ENCODE assay signal across 10 cellular contexts in genomic region chr3:2097641-2098191, GRCh38. TPM values are rescaled to one million over a fixed set of nuclear protein-coding genes. Genes with fewer than 3 reads are reported as not detected.
DNase-seq lines count a peak whose midpoint lies in the region; ATAC-seq and TF ChIP-seq lines count a peak whose summit lies in the region.
"Had no signal": no experiment of that assay in that cellular context is flagged by ENCODE, and none has a peak within 500 bp of the region (broad histone marks: within the 10 kb centered on the region; RNA-seq: fewer than 3 reads in every experiment).

No MANE protein-coding gene starts in this region.

- peak overlapping the region; percentile 37 for H3K27ac ChIP-seq in parathyroid adenoma

- intact Hi-C loops in Caco-2 (cut with micrococcal nuclease; ENCODE audit: unreplicated experiment): loop anchor here (1.0 kb wide), 1 partner anchor 36 kb away; no protein-coding TSS in a partner anchor

- peak overlapping the region; percentile 17 for H3K27ac Mint-ChIP-seq in Caco-2 (ENCODE audit: unreplicated experiment)
- peak overlapping the region; percentile 55 for H3K27ac Mint-ChIP-seq in glutamatergic neuron (ENCODE audit: unreplicated experiment)
- H3K27ac Mint-ChIP-seq: activated naive CD4-positive, alpha-beta T cell treated with anti-CD3 and anti-CD28 coated beads, Interleukin-2, amount 50 U/mL, for 24 hours; T-helper 1 cell treated with Interleukin-12 subunit alpha and Interleukin-12 subunit beta and Interleukin-4 antibody, amounts not matched to agents 30 μg/mL and 1 μg/mL, for 36 hours had no signal

- TF ChIP-seq CTCF in Caco-2 (IDR thresholded peaks at IDR 0.05; ENCODE audit: insufficient read depth in 1 of 2, low read depth in 1 of 2, low read length in 1 of 2, severe bottlenecking in 1 of 2, unreplicated experiment in 1 of 2) (no peak), glutamatergic neuron (IDR thresholded peaks at IDR 0.05; ENCODE audit: partially characterized antibody, unreplicated experiment) (no peak), parathyroid adenoma (IDR thresholded peaks at IDR 0.05) (no peak)

- POLR2A ChIA-PET in Caco-2 (lab: Charles Lee): no interaction called here

- peaks cover 8% of the 10 kb centered on the region for H3K4me1 Mint-ChIP-seq in Caco-2 (ENCODE audit: low read depth, unreplicated experiment)
- peaks cover 19% of the 10 kb centered on the region for H3K4me1 Mint-ChIP-seq in glutamatergic neuron (ENCODE audit: low read depth, unreplicated experiment)

- H3K4me2 ChIP-seq in parathyroid adenoma (ENCODE audit: low read length): peak overlapping the region; percentile 87

- H3K27me3 ChIP-seq in Caco-2 (replicated peaks; ENCODE audit: control insufficient read depth, insufficient read depth, low read length) (no peaks in the 10 kb centered on the region), NT2/D1 (ENCODE audit: insufficient read depth, insufficient read length) (peaks cover 57% of the 10 kb centered on the region), parathyroid adenoma (ENCODE audit: control insufficient read depth, insufficient read depth, low read length) (no peaks in the 10 kb centered on the region)

- H2AFZ ChIP-seq in parathyroid adenoma: peak overlapping the region; percentile 95

- H3K9me3 ChIP-seq in Caco-2 (no peaks in the 10 kb centered on the region), NT2/D1 (ENCODE audit: insufficient read depth, low read length) (no peaks in the 10 kb centered on the region), parathyroid adenoma (ENCODE audit: control insufficient read depth, low read length) (no peaks in the 10 kb centered on the region)

- BruUV-seq in Caco-2 (replicated peaks; lab: Mats Ljungman, UMichigan): TSS peak; percentile 71

- peak overlapping the region; percentile 99 for H3K4me3 Mint-ChIP-seq in Caco-2 (ENCODE audit: unreplicated experiment)
- peak overlapping the region; percentile 90 for H3K4me3 Mint-ChIP-seq in glutamatergic neuron (ENCODE audit: unreplicated experiment)
- H3K4me3 Mint-ChIP-seq: activated naive CD4-positive, alpha-beta T cell treated with anti-CD3 and anti-CD28 coated beads, Interleukin-2, amount 50 U/mL, for 24 hours; T-helper 1 cell treated with Interleukin-12 subunit alpha and Interleukin-12 subunit beta and Interleukin-4 antibody, amounts not matched to agents 30 μg/mL and 1 μg/mL, for 36 hours had no signal

- H3K4me3 ChIP-seq in Caco-2 (ENCODE audit: low read depth, low read length): peak overlapping the region; percentile 71
- peak overlapping the region; percentile 52 for H3K4me3 ChIP-seq in NT2/D1 (ENCODE audit: insufficient read length, low read depth)
- H3K4me3 ChIP-seq in parathyroid adenoma (ENCODE audit: low read depth, low read length): peak overlapping the region; percentile 62

- CTCF ChIA-PET in Caco-2 (lab: Charles Lee): no interaction called here

- H3K9me3 Mint-ChIP-seq in Caco-2 (ENCODE audit: unreplicated experiment): peaks cover 9% of the 10 kb centered on the region
- H3K9me3 Mint-ChIP-seq in glutamatergic neuron (ENCODE audit: unreplicated experiment): peaks cover 8% of the 10 kb centered on the region
- H3K9me3 Mint-ChIP-seq: activated naive CD4-positive, alpha-beta T cell treated with anti-CD3 and anti-CD28 coated beads, Interleukin-2, amount 50 U/mL, for 24 hours; T-helper 1 cell treated with Interleukin-12 subunit alpha and Interleukin-12 subunit beta and Interleukin-4 antibody, amounts not matched to agents 30 μg/mL and 1 μg/mL, for 36 hours had no signal

- ATAC-seq in GM21526 (IDR thresholded peaks at IDR 0.05; ENCODE audit: low FRiP score, unreplicated experiment): no peak

- H3K9ac ChIP-seq in NT2/D1 (ENCODE audit: insufficient read length, low read depth) (peak overlapping the region; percentile 53), parathyroid adenoma (no peak overlapping the region)

- H3K36me3 Mint-ChIP-seq in Caco-2 (ENCODE audit: insufficient read depth, unreplicated experiment): peaks cover 16% of the 10 kb centered on the region
- H3K36me3 Mint-ChIP-seq in glutamatergic neuron (ENCODE audit: unreplicated experiment): peaks cover 10% of the 10 kb centered on the region
- H3K36me3 Mint-ChIP-seq: activated naive CD4-positive, alpha-beta T cell treated with anti-CD3 and anti-CD28 coated beads, Interleukin-2, amount 50 U/mL, for 24 hours had no signal

- DNase-seq in Caco-2: peak; percentile 36 to 71
- no peak for DNase-seq in NT2/D1 (ENCODE audit: low read depth, low spot score)
- DNase-seq in glutamatergic neuron: peak; percentile 18
- DNase-seq in NCI-H1048 (lab: John Stamatoyannopoulos, UW): no peak
- DNase-seq in HUDEP-2 (lab: John Stamatoyannopoulos, UW; ENCODE audit: unreplicated experiment in 76 of 76): no peak
- no peak for DNase-seq in NCI-H446 (lab: John Stamatoyannopoulos, UW)

- no peaks in the 10 kb centered on the region for H3K79me2 ChIP-seq in parathyroid adenoma

- H3K4me1 ChIP-seq in Caco-2 (peaks cover 16% of the 10 kb centered on the region; the same call in 1 of the 2 replicates), NT2/D1 (ENCODE audit: insufficient read depth, insufficient read length) (no peaks in the 10 kb centered on the region), parathyroid adenoma (peaks cover 2% of the 10 kb centered on the region)

- H3K36me3 ChIP-seq in Caco-2 (ENCODE audit: control insufficient read depth, insufficient read depth, low read length) (no peaks in the 10 kb centered on the region), NT2/D1 (ENCODE audit: insufficient read depth, insufficient read length, low read length) (no peaks in the 10 kb centered on the region), parathyroid adenoma (ENCODE audit: control insufficient read depth, insufficient read depth, low read length) (no peaks in the 10 kb centered on the region)

- H3K27me3 Mint-ChIP-seq in Caco-2 (ENCODE audit: insufficient read depth, unreplicated experiment): no peaks in the 10 kb centered on the region
- peaks cover 12% of the 10 kb centered on the region for H3K27me3 Mint-ChIP-seq in glutamatergic neuron (ENCODE audit: unreplicated experiment)

RNA-seq across cellular contexts. Expression of gene CNTN4, which starts 0.9 kb away (rescaled TPM):
- total RNA-seq in Caco-2 (2022) (51.3 and 59.7 TPM in 2 replicates), glutamatergic neuron (ENCODE audit: unreplicated experiment) (23.0 TPM)

Comparison
In these comparisons a context has a peak if more than half of its experiments do, and no peak if none do; other contexts are left out.
1. DNase-seq: peak in Caco-2 (2 of 2) and glutamatergic neuron (single experiment); none in NT2/D1 (single experiment), NCI-H1048 (single experiment), HUDEP-2 (0 of 76) and NCI-H446 (0 of 2).
2. Peak in every context shown above with its lines, with median percentiles within 50 percentile points of each other: H3K4me3 ChIP-seq.